ENCODE assay signal across 21 cellular contexts in the genomic region with DNA sequence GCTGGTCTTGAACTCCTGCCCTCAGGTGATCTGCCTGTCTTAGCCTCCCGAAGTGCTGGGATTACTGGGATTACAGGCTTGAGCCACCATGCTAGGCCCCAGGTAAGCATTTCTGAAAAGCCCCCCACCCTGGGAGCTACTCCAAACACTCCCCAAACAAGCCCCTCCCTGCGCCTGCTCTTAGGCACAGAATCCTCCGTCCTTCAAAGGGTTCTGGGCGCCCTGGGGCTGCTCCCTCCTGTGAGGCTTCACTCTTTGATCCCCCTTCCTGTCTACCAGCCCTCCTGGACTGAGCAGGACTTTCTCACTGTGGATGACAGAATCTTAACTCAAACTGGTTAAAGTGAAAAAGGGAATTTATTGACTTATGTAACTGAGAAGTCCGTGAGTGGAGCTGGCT.
"Had no signal": no experiment of that assay in that cellular context is flagged by ENCODE, and none has a peak within 500 bp of the region (broad histone marks: within the 10 kb centered on the region; RNA-seq: fewer than 3 reads in every experiment).

No MANE protein-coding gene starts in this region.

- H3K36me3 ChIP-seq: colonic mucosa, gastrocnemius medialis, heart right ventricle, left ventricle myocardium inferior, neutrophil, tibial nerve had no signal

- H3K4me3 ChIP-seq: colonic mucosa, gastrocnemius medialis, heart right ventricle, left ventricle myocardium inferior, lung, skin epidermis, testis, tibial nerve had no signal

- H3K4me1 Mint-ChIP-seq: immature natural killer cell; naive thymus-derived CD4-positive, alpha-beta T cell; stimulated activated naive CD8-positive, alpha-beta T cell treated with anti-CD3 and anti-CD28 coated beads, Interleukin-15, amount 100 ng/mL, for 72 hours had no signal

- H3K27ac ChIP-seq: colonic mucosa, gastrocnemius medialis, left ventricle myocardium inferior, neutrophil, skin epidermis, testis, tibial nerve had no signal

- H3K9me3 ChIP-seq: colonic mucosa, gastrocnemius medialis, neutrophil, testis had no signal

- ATAC-seq: gastrocnemius medialis; heart right ventricle; left cardiac atrium; naive thymus-derived CD4-positive, alpha-beta T cell; sciatic nerve; stimulated activated naive B cell treated with anti-CD40 and anti-IgM and Interleukin-4, amounts not matched to agents 10 μg/mL and 1 μg/mL and 100 μg/mL, for 72 hours; stimulated activated naive CD8-positive, alpha-beta T cell treated with anti-CD3 and anti-CD28 coated beads, Interleukin-15, amount 100 ng/mL, for 72 hours had no signal

- H3K27ac Mint-ChIP-seq: immature natural killer cell; naive thymus-derived CD4-positive, alpha-beta T cell; stimulated activated naive CD8-positive, alpha-beta T cell treated with anti-CD3 and anti-CD28 coated beads, Interleukin-15, amount 100 ng/mL, for 72 hours had no signal

- H3K36me3 Mint-ChIP-seq: immature natural killer cell had no signal

- FAIRE-seq: kidney had no signal

- DNase-seq: colonic mucosa; effector CD4-positive, alpha-beta T cell; gastrocnemius medialis; heart right ventricle; hypothalamus; immature natural killer cell; kidney; left cardiac atrium; left ventricle myocardium inferior; mesenchymal stem cell; naive thymus-derived CD4-positive, alpha-beta T cell; stimulated activated CD4-positive, alpha-beta T cell treated with anti-CD3 and anti-CD28 coated beads, Interleukin-2, amount 100 ng/mL, for 24 hours; stimulated activated CD4-positive, alpha-beta T cell treated with anti-CD3 and anti-CD28 coated beads, Interleukin-4, amount 100 ng/mL, for 4 hours; stimulated activated naive B cell treated with anti-CD40 and anti-IgM and Interleukin-4, amounts not matched to agents 10 μg/mL and 1 μg/mL and 100 μg/mL, for 72 hours; stimulated activated naive CD8-positive, alpha-beta T cell treated with anti-CD3 and anti-CD28 coated beads, Interleukin-15, amount 100 ng/mL, for 72 hours had no signal

- H3K9me3 Mint-ChIP-seq: immature natural killer cell had no signal

- H3K4me3 Mint-ChIP-seq: immature natural killer cell; naive thymus-derived CD4-positive, alpha-beta T cell; stimulated activated naive B cell treated with anti-CD40 and anti-IgM and Interleukin-4, amounts not matched to agents 10 μg/mL and 1 μg/mL and 100 μg/mL, for 72 hours; stimulated activated naive CD8-positive, alpha-beta T cell treated with anti-CD3 and anti-CD28 coated beads, Interleukin-15, amount 100 ng/mL, for 72 hours had no signal

- H3K27me3 ChIP-seq: colonic mucosa, gastrocnemius medialis, neutrophil, testis, tibial nerve had no signal

- H3K4me1 ChIP-seq: colonic mucosa had no signal
